ENCODE assay signal across 16 cellular contexts in the genomic region with DNA sequence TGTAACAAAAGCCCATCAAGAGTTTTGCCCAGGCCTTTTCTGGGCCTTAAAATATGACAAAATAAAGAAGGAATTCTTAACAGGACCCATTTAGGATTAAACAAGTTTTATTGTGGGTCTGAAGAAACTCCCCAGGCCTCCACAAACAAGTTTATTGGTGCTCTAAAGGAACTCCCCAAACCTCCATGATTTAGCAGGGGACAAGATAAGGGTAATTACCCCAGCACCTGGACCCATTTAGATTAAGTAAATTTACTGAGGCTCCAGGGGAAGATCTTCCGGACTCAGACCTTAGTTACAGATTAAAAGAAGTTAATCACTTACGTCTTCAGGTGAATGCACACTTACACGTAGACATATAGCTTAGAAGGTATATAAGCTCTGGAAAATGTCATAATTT. TPM values are rescaled to one million over a fixed set of nuclear protein-coding genes. Genes with fewer than 3 reads are reported as not detected.
"Had no signal": no experiment of that assay in that cellular context is flagged by ENCODE, and none has a peak within 500 bp of the region (broad histone marks: within the 10 kb centered on the region; RNA-seq: fewer than 3 reads in every experiment).

No MANE protein-coding gene starts in this region.

RNA-seq across cellular contexts. Expression of a gene that starts 9.3 kb away (rescaled TPM):
- total RNA-seq: activated B cell treated with CpG ODN at 0.5 μM for 24 hours; activated CD4-positive, alpha-beta memory T cell treated with anti-CD3 and anti-CD28 coated beads for 36 hours; activated CD4-positive, alpha-beta T cell treated with anti-CD3 and anti-CD28 coated beads, Interleukin-2, amount 10 ng/mL, durations not matched to agents 24 days and 14 days; activated CD8-positive, alpha-beta memory T cell treated with anti-CD3 and anti-CD28 coated beads for 36 hours; activated CD8-positive, alpha-beta T cell treated with anti-CD3 and anti-CD28 coated beads for 36 hours; activated naive CD4-positive, alpha-beta T cell treated with anti-CD3 and anti-CD28 coated beads for 36 hours; activated naive CD8-positive, alpha-beta T cell treated with anti-CD3 and anti-CD28 coated beads for 36 hours; activated T-cell treated with anti-CD3 and anti-CD28 coated beads, Interleukin-2, amount 50 U/mL, for 4 hours; activated T-cell treated with anti-CD3 and anti-CD28 coated beads, Interleukin-2, amount 50 U/mL, for 72 hours; activated T-helper 1 cell treated with anti-CD3 and anti-CD28 coated beads, Interleukin-12 subunit alpha, Interleukin-12 subunit beta, Interleukin-2, Interleukin-4 antibody, amounts not matched to agents 30 ng/mL and 10 ng/mL and 1 ng/mL, durations not matched to agents 14 hours and 24 hours and 36 hours; adrenal gland; aorta; astrocyte; body of pancreas; breast epithelium; cardiac septum had no signal
- polyA plus RNA-seq: adrenal gland, aorta had no signal
